In genomic region chr2:218395456-218395825, GRCh38 we compare ENCODE assay signal across 2 cellular contexts.
A peak's percentile ranks its signal among the peaks of the same experiment; 100 is the strongest.
TF ChIP-seq lines count a peak whose summit lies in the region.

No MANE protein-coding gene starts in this region.

TF ChIP-seq in A549, 52 proteins besides CTCF, POLR2A, EP300 and RAD21:
- TF ChIP-seq PHF8 (IDR thresholded peaks at IDR 0.05; ENCODE audit: borderline replicate concordance, low read depth) (no peak), ZFP36 (IDR thresholded peaks at IDR 0.05; ENCODE audit: borderline replicate concordance, partially characterized antibody) (peak; percentile 9), RNF2 (IDR thresholded peaks at IDR 0.05; ENCODE audit: borderline replicate concordance, low read depth) (no peak)

TF ChIP-seq in IMR-90, 13 proteins besides CTCF, POLR2A, EP300 and RAD21:
- TF ChIP-seq SMC3 (IDR thresholded peaks at IDR 0.05; ENCODE audit: low read depth, low read length) (no peak), CEBPB (IDR thresholded peaks at IDR 0.05; ENCODE audit: low read depth, low read length) (peak; percentile 28; the same call in 1 of the 2 replicates), BHLHE40 (IDR thresholded peaks at IDR 0.05; ENCODE audit: low read depth, low read length) (no peak)
